In genomic region chr6:169893624-169894023, GRCh38 we compare ENCODE assay signal across 27 cellular contexts.
"Had no signal": no experiment of that assay in that cellular context is flagged by ENCODE, and none has a peak within 500 bp of the region (broad histone marks: within the 10 kb centered on the region; RNA-seq: fewer than 3 reads in every experiment).

No MANE protein-coding gene starts in this region.

- H3K79me2 ChIP-seq: hepatocyte had no signal

- H3K4me1 ChIP-seq: foreskin keratinocyte, heart left ventricle, psoas muscle, right lobe of liver, suprapubic skin, transverse colon had no signal

- H3K36me3 Mint-ChIP-seq: memory B cell; mesothelial cell of epicardium; naive B cell; natural killer cell treated with Interleukin-12 subunit alpha and Interleukin-12 subunit beta and Interleukin-15 and Interleukin-18, amount 100 ng/mL, for 72 hours had no signal

- H3K27ac Mint-ChIP-seq: dendritic cell treated with granulocyte-macrophage colony-stimulating factor and Interleukin-4, amounts not matched to agents 40 ng/mL and 50 ng/mL, for 4 days; endodermal cell; memory B cell; mesothelial cell of epicardium; natural killer cell treated with Interleukin-12 subunit alpha and Interleukin-12 subunit beta and Interleukin-15 and Interleukin-18, amount 100 ng/mL, for 72 hours; stimulated activated naive CD8-positive, alpha-beta T cell treated with anti-CD3 and anti-CD28 coated beads, Interleukin-15, amount 100 ng/mL, for 72 hours had no signal

- H3K36me3 ChIP-seq: esophagus muscularis mucosa, gastroesophageal sphincter, heart left ventricle, right lobe of liver, suprapubic skin, transverse colon had no signal

- H3K4me2 ChIP-seq: hepatocyte had no signal

- H3K9me3 Mint-ChIP-seq: mesothelial cell of epicardium had no signal

- H3K4me1 Mint-ChIP-seq: endodermal cell; mesothelial cell of epicardium; stimulated activated naive CD8-positive, alpha-beta T cell treated with anti-CD3 and anti-CD28 coated beads, Interleukin-15, amount 100 ng/mL, for 72 hours had no signal

- H3K27me3 ChIP-seq: right lobe of liver had no signal

- H3K4me3 ChIP-seq: esophagus muscularis mucosa, gastroesophageal sphincter, heart left ventricle, hepatocyte, lung, mucosa of descending colon, psoas muscle, right lobe of liver, suprapubic skin, transverse colon had no signal

- H3K4me3 Mint-ChIP-seq: dendritic cell treated with granulocyte-macrophage colony-stimulating factor and Interleukin-4, amounts not matched to agents 40 ng/mL and 50 ng/mL, for 4 days; endodermal cell; memory B cell; mesothelial cell of epicardium; naive B cell; natural killer cell treated with Interleukin-12 subunit alpha and Interleukin-12 subunit beta and Interleukin-15 and Interleukin-18, amount 100 ng/mL, for 72 hours; stimulated activated naive CD8-positive, alpha-beta T cell treated with anti-CD3 and anti-CD28 coated beads, Interleukin-15, amount 100 ng/mL, for 72 hours had no signal

- H3K9me3 ChIP-seq: esophagus muscularis mucosa, heart left ventricle, mucosa of descending colon, psoas muscle, right lobe of liver, suprapubic skin, transverse colon had no signal

- H3K27ac ChIP-seq: esophagus muscularis mucosa, foreskin keratinocyte, gastroesophageal sphincter, heart left ventricle, hepatocyte, psoas muscle, right lobe of liver, suprapubic skin, transverse colon had no signal

- ATAC-seq: foreskin keratinocyte; gastroesophageal sphincter; heart left ventricle; left lobe of liver; mucosa of descending colon; natural killer cell treated with Interleukin-12 subunit alpha and Interleukin-12 subunit beta and Interleukin-15 and Interleukin-18, amount 100 ng/mL, for 72 hours; psoas muscle; right lobe of liver; stimulated activated naive CD8-positive, alpha-beta T cell treated with anti-CD3 and anti-CD28 coated beads, Interleukin-15, amount 100 ng/mL, for 72 hours had no signal

- DNase-seq: central memory CD4-positive, alpha-beta T cell; effector CD8-positive, alpha-beta T cell; endodermal cell; foreskin keratinocyte; heart left ventricle; kidney; mucosa of descending colon; naive B cell; psoas muscle; right lobe of liver; small intestine; stimulated activated CD4-positive, alpha-beta T cell treated with anti-CD3 and anti-CD28 coated beads, Interleukin-15, amount 100 ng/mL, for 24 hours; stimulated activated CD4-positive, alpha-beta T cell treated with anti-CD3 and anti-CD28 coated beads, Interleukin-4, amount 100 ng/mL, for 1 hour; stimulated activated CD8-positive, alpha-beta memory T cell treated with anti-CD3 and anti-CD28 coated beads, Interleukin-4, amount 100 ng/mL, for 48 hours; stimulated activated naive CD4-positive, alpha-beta T cell; stimulated activated naive CD8-positive, alpha-beta T cell treated with anti-CD3 and anti-CD28 coated beads, Interleukin-15, amount 100 ng/mL, for 72 hours; transverse colon had no signal

- H2AFZ ChIP-seq: hepatocyte had no signal
